22 cellular contexts compared by ENCODE assay signal in the genomic region with DNA sequence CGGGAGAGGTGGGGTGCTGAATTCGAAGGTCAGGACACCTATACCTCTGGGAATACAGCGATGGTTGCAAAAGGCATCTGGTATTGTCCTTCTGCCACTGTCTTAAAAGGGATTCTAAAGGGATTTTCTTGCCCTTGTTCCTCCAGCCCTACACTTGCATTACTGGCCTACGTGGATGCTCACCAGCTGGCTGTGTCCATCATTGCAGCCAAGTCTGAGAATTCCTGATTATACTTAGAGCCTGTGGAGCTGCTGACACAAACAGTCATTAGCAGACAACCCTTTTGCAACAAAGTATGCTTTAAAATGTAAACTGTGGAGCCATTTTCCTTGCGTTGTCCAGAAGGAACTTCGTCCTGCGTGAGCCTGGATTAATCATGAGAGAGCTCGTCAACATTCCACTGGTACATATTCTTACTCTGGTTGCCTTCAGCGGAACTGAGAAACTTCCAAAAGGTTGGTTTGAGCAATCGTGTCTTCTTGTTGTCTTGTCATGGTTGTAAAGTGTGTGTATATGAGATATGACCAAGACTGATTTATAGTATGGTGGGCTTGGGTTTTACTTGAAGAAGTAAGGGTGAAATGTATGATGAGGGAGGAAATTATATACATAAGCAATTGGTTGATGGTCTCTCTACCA. TPM values are rescaled to one million over a fixed set of nuclear protein-coding genes. Genes with fewer than 3 reads are reported as not detected.
DNase-seq lines count a peak whose midpoint lies in the region; ATAC-seq, FAIRE-seq and TF ChIP-seq lines count a peak whose summit lies in the region.
"Had no signal": no experiment of that assay in that cellular context is flagged by ENCODE, and none has a peak within 500 bp of the region (broad histone marks: within the 10 kb centered on the region; RNA-seq: fewer than 3 reads in every experiment).

A gene (plus strand): TSS at position 264 of the 640 bp plus-strand sequence. CDS start 114 bp downstream, at position 378.

- intact Hi-C loops in testis (cut with DNase I; ENCODE audit: low total_unique reads), result no loop called here

- H3K27me3 ChIP-seq in hepatocyte (no peaks in the 10 kb centered on the region), rectal smooth muscle tissue (ENCODE audit: control insufficient read depth, insufficient read depth, low read length) (no peaks in the 10 kb centered on the region), testis (no peaks in the 10 kb centered on the region)
- H3K27me3 ChIP-seq: BLaER1 had no signal

- no peaks in the 10 kb centered on the region for H3K79me2 ChIP-seq in hepatocyte

- H3K4me1 ChIP-seq in hepatocyte (ENCODE audit: insufficient read depth) (peaks cover 7% of the 10 kb centered on the region), rectal smooth muscle tissue (ENCODE audit: control insufficient read depth, insufficient read depth, low read length) (peaks cover 2% of the 10 kb centered on the region), testis (no peaks in the 10 kb centered on the region)
- H3K4me1 ChIP-seq: BLaER1, Caco-2 had no signal

- 76% methylated on average over 10 of the region's 10 CpGs for WGBS in hepatocyte (ENCODE audit: low lambda C conversion rate, missing lambda C conversion rate)
- 55 to 59% methylated on average over 10 of the region's 10 CpGs for WGBS in testis, 2 donors

- TF ChIP-seq POLR2A in H54 (IDR thresholded peaks at IDR 0.05; ENCODE audit: low read depth, low read length), result no peak
- no peak for TF ChIP-seq POLR2A in testis (IDR thresholded peaks at IDR 0.05)

- H3K36me3 ChIP-seq in hepatocyte (replicated peaks; ENCODE audit: insufficient read depth, low read depth) (no peaks in the 10 kb centered on the region), rectal smooth muscle tissue (ENCODE audit: control insufficient read depth, insufficient read depth, low read length) (no peaks in the 10 kb centered on the region), testis (ENCODE audit: low read depth, missing control alignments) (no peaks in the 10 kb centered on the region)
- H3K36me3 ChIP-seq: BLaER1 had no signal

- ATAC-seq in GM21737 (IDR thresholded peaks at IDR 0.05; ENCODE audit: unreplicated experiment) (no peak), HG03159 (IDR thresholded peaks at IDR 0.05; ENCODE audit: unreplicated experiment) (no peak)

- DNase-seq in H54 (ENCODE audit: insufficient read length, low spot score) (no peak), amniotic epithelial cell (ENCODE audit: low read depth) (peak; percentile 35), hepatocyte (ENCODE audit: low spot score) (no peak), NCI-H1694 treated with DMSO at 0.1 percent for 48 hours (lab: John Stamatoyannopoulos, UW) (no peak), testis (no peak)
- DNase-seq: activated CD4-positive, alpha-beta T cell treated with anti-CD3 and anti-CD28 coated beads, Interleukin-2, amount 50 U/mL, for 4 hours; activated gamma-delta T cell treated with Interleukin-2 at 50 U/mL for 16 hours; amniotic stem cell; Caco-2; dermis blood vessel endothelial cell; NCI-H524 treated with DMSO at 0.1 percent for 48 hours; stimulated activated CD8-positive, alpha-beta memory T cell treated with anti-CD3 and anti-CD28 coated beads, Interleukin-4, amount 100 ng/mL, for 48 hours; substantia nigra had no signal

- peak; percentile 80 for FAIRE-seq in H54 (lab: Jason Lieb, UNC)
- FAIRE-seq: A204.1, bronchial epithelial cell, frontal cortex had no signal

- peak within 1 kb of the TSS; percentile 15 for H3K4me2 ChIP-seq in hepatocyte
- H3K4me2 ChIP-seq: BLaER1 had no signal

- H4K20me1 ChIP-seq in hepatocyte (ENCODE audit: insufficient read depth, poor library complexity, severe bottlenecking), result no peaks in the 10 kb centered on the region
- H4K20me1 ChIP-seq: BLaER1 had no signal

- no peak within 1 kb of the TSS for H3K9ac ChIP-seq in rectal smooth muscle tissue (ENCODE audit: low read length)
- H3K9ac ChIP-seq: BLaER1 had no signal

- TF ChIP-seq CTCF in hepatocyte (IDR thresholded peaks at IDR 0.05; ENCODE audit: poor library complexity), result no peak
- TF ChIP-seq CTCF in testis (IDR thresholded peaks at IDR 0.05), result no peak

- H3K9me3 ChIP-seq in hepatocyte (ENCODE audit: low read depth) (no peaks in the 10 kb centered on the region), testis (no peaks in the 10 kb centered on the region)
- H3K9me3 ChIP-seq: BLaER1, Caco-2 had no signal

- H2AFZ ChIP-seq in hepatocyte, result no peak within 1 kb of the TSS

- H3K9me2 ChIP-seq in hepatocyte (replicated peaks; ENCODE audit: insufficient read depth), result no peaks in the 10 kb centered on the region

- H3K4me3 ChIP-seq in hepatocyte (no peak within 1 kb of the TSS), rectal smooth muscle tissue (ENCODE audit: low read length) (peak within 1 kb of the TSS; percentile 3), testis (peak within 1 kb of the TSS in 1 of 2 donors; percentile 1)
- H3K4me3 ChIP-seq: BLaER1 had no signal

- H3K27ac ChIP-seq in hepatocyte, result no peak within 1 kb of the TSS
- peak within 1 kb of the TSS; percentile 51 for H3K27ac ChIP-seq in rectal smooth muscle tissue (ENCODE audit: low read depth, low read length)
- peak within 1 kb of the TSS in 1 of 2 donors; percentile 54 for H3K27ac ChIP-seq in testis
- H3K27ac ChIP-seq: BLaER1 had no signal

RNA-seq across cellular contexts. Expression of the gene that starts here (rescaled TPM):
- 0.47 and 1.2 TPM in 2 replicates for total RNA-seq in hepatocyte
- 0.60 TPM in 1 of 2 replicates, not detected in the other for polyA plus RNA-seq in hepatocyte
- 10 to 100 TPM in 1 of 2 donors, 1 to 10 TPM in 1; 6.9 to 11.6 TPM for total RNA-seq in testis
- polyA plus RNA-seq in testis (ENCODE audit: insufficient read depth, low read depth, low replicate concordance), result 2.8 TPM
- total RNA-seq: Caco-2, dermis blood vessel endothelial cell, epithelial cell of proximal tubule, mesenteric fat pad had no signal
